In the genomic region with DNA sequence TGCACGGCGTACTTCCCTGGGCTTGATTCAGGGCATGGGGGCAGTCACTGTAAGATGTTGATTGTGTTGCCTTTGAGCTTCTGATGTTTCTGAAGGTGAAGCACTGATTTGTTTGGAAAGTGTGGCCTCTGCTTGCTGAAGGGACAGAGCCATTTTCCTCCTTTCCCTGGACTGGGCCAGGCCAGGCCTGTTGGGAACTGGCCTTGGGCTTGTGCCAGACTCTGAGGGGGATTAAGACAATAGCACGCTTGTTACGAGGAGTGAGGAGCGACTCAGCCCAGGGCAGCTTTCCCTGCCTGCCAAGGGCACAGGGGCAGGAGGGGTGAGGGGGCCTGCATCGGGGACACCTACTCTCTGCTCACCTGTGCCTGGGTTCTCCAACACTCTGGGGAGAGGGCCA, we compare ENCODE assay signal across 17 cellular contexts. TPM values are rescaled to one million over a fixed set of nuclear protein-coding genes. Genes with fewer than 3 reads are reported as not detected.
A peak's percentile ranks its signal among the peaks of the same experiment; 100 is the strongest.
DNase-seq lines count a peak whose midpoint lies in the region; ATAC-seq and TF ChIP-seq lines count a peak whose summit lies in the region.
"Had no signal": no experiment of that assay in that cellular context is flagged by ENCODE, and none has a peak within 500 bp of the region (broad histone marks: within the 10 kb centered on the region; RNA-seq: fewer than 3 reads in every experiment).

No MANE protein-coding gene starts in this region.

- TF ChIP-seq CTCF in VCaP (conservative IDR thresholded peaks at IDR 0.05): no peak

- H3K27ac ChIP-seq in VCaP: peak overlapping the region; percentile 2; the same call in 1 of the 2 replicates
- H3K27ac ChIP-seq: prostate gland, testis had no signal

- peak; percentile 91 for ATAC-seq in sciatic nerve
- ATAC-seq in GM21619 (IDR thresholded peaks at IDR 0.05; ENCODE audit: unreplicated experiment): no peak
- ATAC-seq: CD8-positive, alpha-beta T cell had no signal

- intact Hi-C loops in sciatic nerve (cut with DNase I): no loop called here

- DNase-seq in NCI-H82 (lab: John Stamatoyannopoulos, UW) (peak; percentile 72), NCI-H82 treated with DMSO at 0.1 percent for 48 hours (lab: John Stamatoyannopoulos, UW; ENCODE audit: unreplicated experiment) (no peak), hippocampal formation (lab: John Stamatoyannopoulos, UW) (peak; percentile 84 to 87), sciatic nerve (ENCODE audit: low spot score) (peak; percentile 76), SHP77 (lab: John Stamatoyannopoulos, UW) (no peak), T-helper 1 cell (no peak)
- DNase-seq: activated CD4-positive, alpha-beta T cell treated with anti-CD3 and anti-CD28 coated beads, Interleukin-2, amount 50 U/mL, for 1 hour; activated T-cell treated with anti-CD3 and anti-CD28 coated beads, Interleukin-2, amount 50 U/mL, for 48 hours; CD8-positive, alpha-beta T cell; GF-D8; NCI-H2081 treated with DMSO at 0.1 percent for 48 hours; SHP77 treated with DMSO at 0.1 percent for 48 hours; testis had no signal

RNA-seq across cellular contexts. Expression of gene LINGO1, which starts 42.9 kb away (rescaled TPM):
- total RNA-seq in sciatic nerve: 5.3 TPM
- total RNA-seq: CD8-positive, alpha-beta T cell; MCF 10A had no signal

Comparison
In these comparisons a context has a peak if more than half of its experiments do, and no peak if none do; other contexts are left out.
1. DNase-seq: peak in NCI-H82 (single experiment), hippocampal formation (2 of 2) and sciatic nerve (single experiment); none in NCI-H82 treated with DMSO at 0.1 percent for 48 hours (single experiment), SHP77 (0 of 2) and T-helper 1 cell (0 of 5).